Comparison of ENCODE assay signal across 1 cellular context in genomic region chr16:68227183-68227793, GRCh38.
TF ChIP-seq lines count a peak whose summit lies in the region.

No MANE protein-coding gene starts in this region.

TF ChIP-seq in SK-N-SH treated with all-trans-retinoic acid at 6 μM for 48 hours, 23 proteins besides CTCF, POLR2A, EP300 and RAD21 (continued from another document):
- TF ChIP-seq, protein P1, sequence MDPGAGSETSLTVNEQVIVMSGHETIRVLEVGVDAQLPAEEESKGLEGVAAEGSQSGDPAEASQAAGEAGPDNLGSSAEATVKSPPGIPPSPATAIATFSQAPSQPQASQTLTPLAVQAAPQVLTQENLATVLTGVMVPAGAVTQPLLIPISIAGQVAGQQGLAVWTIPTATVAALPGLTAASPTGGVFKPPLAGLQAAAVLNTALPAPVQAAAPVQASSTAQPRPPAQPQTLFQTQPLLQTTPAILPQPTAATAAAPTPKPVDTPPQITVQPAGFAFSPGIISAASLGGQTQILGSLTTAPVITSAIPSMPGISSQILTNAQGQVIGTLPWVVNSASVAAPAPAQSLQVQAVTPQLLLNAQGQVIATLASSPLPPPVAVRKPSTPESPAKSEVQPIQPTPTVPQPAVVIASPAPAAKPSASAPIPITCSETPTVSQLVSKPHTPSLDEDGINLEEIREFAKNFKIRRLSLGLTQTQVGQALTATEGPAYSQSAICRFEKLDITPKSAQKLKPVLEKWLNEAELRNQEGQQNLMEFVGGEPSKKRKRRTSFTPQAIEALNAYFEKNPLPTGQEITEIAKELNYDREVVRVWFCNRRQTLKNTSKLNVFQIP (CRISPR knock-in tag; IDR thresholded peaks at IDR 0.05; ENCODE audit: borderline replicate concordance, low read depth): no peak
- TF ChIP-seq TOX (CRISPR knock-in tag; IDR thresholded peaks at IDR 0.05; ENCODE audit: borderline replicate concordance): no peak
TF ChIP-seq in SK-N-SH treated with all-trans-retinoic acid at 6 μM for 48 hours: peak in this region for 0.
